In genomic region chr15:91422704-91423254, GRCh38 we compare ENCODE assay signal across 27 cellular contexts.
A peak's percentile ranks its signal among the peaks of the same experiment; 100 is the strongest.
DNase-seq lines count a peak whose midpoint lies in the region; ATAC-seq, FAIRE-seq and TF ChIP-seq lines count a peak whose summit lies in the region.
"Had no signal": no experiment of that assay in that cellular context is flagged by ENCODE, and none has a peak within 500 bp of the region (broad histone marks: within the 10 kb centered on the region; RNA-seq: fewer than 3 reads in every experiment).

No MANE protein-coding gene starts in this region.

- no peak overlapping the region for H2BK20ac ChIP-seq in H1 (ENCODE audit: low read length)

- peak; percentile 7 for DNase-seq in activated CD4-positive, alpha-beta T cell treated with anti-CD3 and anti-CD28 coated beads for 36 hours
- DNase-seq in activated CD4-positive, alpha-beta T cell treated with anti-CD3 and anti-CD28 coated beads for 48 hours, result no peak
- DNase-seq in CD4-positive, CD25-positive, alpha-beta regulatory T cell, result peak in 1 of 3 donors; percentile 31
- DNase-seq in NT2/D1 (ENCODE audit: low read depth, low spot score) (peak; percentile 66), H1 (ENCODE audit: low read depth in 1 of 2, low spot score in 2 of 2) (no peak), dorsolateral prefrontal cortex (no peak), DMS53 (lab: John Stamatoyannopoulos, UW) (no peak)
- DNase-seq: activated T-cell treated with anti-CD3 and anti-CD28 coated beads, Interleukin-2, amount 50 U/mL, for 1 hour; AML-193; amygdala; DMS79 treated with DMSO at 0.1 percent for 48 hours; Karpas-422; NCI-H1105; NCI-H2081 treated with DMSO at 0.1 percent for 48 hours; NCI-H446; nephron progenitor cell; PC-3; posterior cingulate gyrus; SHP77; SW 1271; trophoblast cell had no signal

- H3K27me3 ChIP-seq in CD4-positive, CD25-positive, alpha-beta regulatory T cell (ENCODE audit: control insufficient read depth, insufficient read depth, low read length), result no peaks in the 10 kb centered on the region
- no peaks in the 10 kb centered on the region for H3K27me3 ChIP-seq in NT2/D1 (ENCODE audit: insufficient read depth, insufficient read length)
- no peaks in the 10 kb centered on the region for H3K27me3 ChIP-seq in H1 (replicated peaks in 1 of 4; ENCODE audit: control insufficient read depth in 3 of 4, extremely low read depth in 1 of 4, insufficient read depth in 3 of 4, low read length in 3 of 4)
- peaks cover 0 to 6% (median 0%) of the 10 kb centered on the region in 45 donors for H3K27me3 ChIP-seq in dorsolateral prefrontal cortex

- no peaks in the 10 kb centered on the region for H3K9me3 ChIP-seq in CD4-positive, CD25-positive, alpha-beta regulatory T cell (ENCODE audit: control insufficient read depth in 2 of 2, low read length in 2 of 2)
- H3K9me3 ChIP-seq in NT2/D1 (ENCODE audit: insufficient read depth, low read length), result no peaks in the 10 kb centered on the region
- H3K9me3 ChIP-seq in H1 (ENCODE audit: insufficient read depth in 2 of 2, low read depth in 1 of 2, low read length in 1 of 2), result no peaks in the 10 kb centered on the region

- no peak overlapping the region for H2AFZ ChIP-seq in H1 (ENCODE audit: low read length)

- no peaks in the 10 kb centered on the region for H3K36me3 ChIP-seq in CD4-positive, CD25-positive, alpha-beta regulatory T cell (ENCODE audit: control insufficient read depth, insufficient read depth, low read length)
- H3K36me3 ChIP-seq in NT2/D1 (ENCODE audit: insufficient read depth, insufficient read length, low read length) (no peaks in the 10 kb centered on the region), H1 (ENCODE audit: control insufficient read depth in 2 of 4, insufficient read depth in 4 of 4, low read length in 3 of 4) (no peaks in the 10 kb centered on the region)

- TF ChIP-seq CTCF in H1 (IDR thresholded peaks at IDR 0.05; ENCODE audit: control extremely low read depth in 1 of 3, insufficient read depth in 1 of 3, low read depth in 1 of 3, low read length in 3 of 3) (no peak), dorsolateral prefrontal cortex (IDR thresholded peaks at IDR 0.05 in 54 of 56, conservative IDR thresholded peaks at IDR 0.05 in 2 of 56; ENCODE audit: low read depth in 1 of 56, partially characterized antibody in 56 of 56) (no peak)

- H2BK15ac ChIP-seq in H1 (ENCODE audit: low read length), result no peak overlapping the region

- no peak overlapping the region for H2BK120ac ChIP-seq in H1 (replicated peaks; ENCODE audit: low read depth, low read length)

- peaks cover 20% of the 10 kb centered on the region for H3K4me1 Mint-ChIP-seq in activated CD4-positive, alpha-beta T cell treated with anti-CD3 and anti-CD28 coated beads for 36 hours
- peaks cover 5 to 38% (median 29%) of the 10 kb centered on the region in 4 donors for H3K4me1 Mint-ChIP-seq in CD4-positive, CD25-positive, alpha-beta regulatory T cell
- H3K4me1 Mint-ChIP-seq: nephron progenitor cell had no signal

- no peak overlapping the region for H2AK5ac ChIP-seq in H1 (ENCODE audit: low read depth, low read length)

- TF ChIP-seq POLR2A in H1 (IDR thresholded peaks at IDR 0.05; ENCODE audit: control extremely low read depth in 1 of 2, low read depth in 2 of 2, low read length in 2 of 2), result no peak

- no peak overlapping the region for H2BK12ac ChIP-seq in H1 (ENCODE audit: low read depth, low read length)

- H3K4me3 ChIP-seq in CD4-positive, CD25-positive, alpha-beta regulatory T cell (ENCODE audit: low read depth, low read length), result peak overlapping the region; percentile 11
- no peak overlapping the region for H3K4me3 ChIP-seq in NT2/D1 (ENCODE audit: insufficient read length, low read depth)
- no peak overlapping the region for H3K4me3 ChIP-seq in H1 (ENCODE audit: extremely low read depth in 1 of 4, insufficient read depth in 2 of 4, low read depth in 3 of 4, low read length in 4 of 4)
- no peak overlapping the region for H3K4me3 ChIP-seq in dorsolateral prefrontal cortex

- H2BK5ac ChIP-seq in H1 (ENCODE audit: low read depth, low read length), result no peak overlapping the region; the same call in 1 of the 2 replicates

- ATAC-seq in activated CD4-positive, alpha-beta T cell treated with anti-CD3 and anti-CD28 coated beads for 36 hours, result peak; percentile 39
- ATAC-seq in CD4-positive, CD25-positive, alpha-beta regulatory T cell (ENCODE audit: low read depth in 2 of 2), result peak; percentile 71 to 75
- ATAC-seq in HG03571 (IDR thresholded peaks at IDR 0.05; ENCODE audit: unreplicated experiment), result no peak
- ATAC-seq: left lobe of liver, PC-3, sciatic nerve had no signal

- no peaks in the 10 kb centered on the region for H3K27me3 Mint-ChIP-seq in activated CD4-positive, alpha-beta T cell treated with anti-CD3 and anti-CD28 coated beads for 36 hours
- H3K27me3 Mint-ChIP-seq in CD4-positive, CD25-positive, alpha-beta regulatory T cell, result peaks cover 9% of the 10 kb centered on the region

- no peak for TF ChIP-seq EP300 in H1 (IDR thresholded peaks at IDR 0.05; ENCODE audit: borderline replicate concordance in 1 of 2, low read depth in 2 of 2, low read length in 2 of 2)

- intact Hi-C loops in activated CD4-positive, alpha-beta T cell treated with anti-CD3 and anti-CD28 coated beads for 36 hours (cut with DNase I, micrococcal nuclease), result no loop called here
- intact Hi-C loops in dorsolateral prefrontal cortex (cut with DNase I), result no loop called here

- no peaks in the 10 kb centered on the region for H3K79me2 ChIP-seq in H1 (ENCODE audit: control insufficient read depth in 1 of 2, insufficient read depth in 2 of 2, low read length in 2 of 2)

- FAIRE-seq in H1 (lab: Jason Lieb, UNC), result peak; percentile 50
- FAIRE-seq: bronchial epithelial cell, GM12891 had no signal

- no peak overlapping the region for H3K4ac ChIP-seq in H1 (replicated peaks; ENCODE audit: insufficient read length, low read depth, low read length)

- CTCF ChIA-PET in activated CD4-positive, alpha-beta T cell treated with anti-CD3 and anti-CD28 coated beads for 36 hours (lab: Charles Lee), result interaction anchor here (0.6 to 1.3 kb wide), 2 partner anchors 120 to 291 kb away, joined by 3 read pairs; no protein-coding TSS in a partner anchor
- CTCF ChIA-PET in H1 (lab: Charles Lee; ENCODE audit: partially characterized antibody), result interaction anchor here (0.6 kb wide), 1 partner anchor 182 kb away, joined by 3 read pairs; no protein-coding TSS in a partner anchor

- POLR2A ChIA-PET in activated CD4-positive, alpha-beta T cell treated with anti-CD3 and anti-CD28 coated beads for 36 hours (lab: Charles Lee), result no interaction called here
- POLR2A ChIA-PET in H1 (lab: Charles Lee; ENCODE audit: partially characterized antibody), result no interaction called here

- WGBS in H1 (ENCODE audit: extremely low coverage in 1 of 2, insufficient coverage in 1 of 2, insufficient read length in 1 of 2, insufficient replicate concordance in 2 of 2, low coverage in 1 of 2, low lambda C conversion rate in 2 of 2, missing lambda C conversion rate in 1 of 2), 2 experiments, result 40% methylated on average over 2 of the region's 2 CpGs; no CpG with 5 or more reads in 1 of the 2 experiments

- no peak overlapping the region for H3K23ac ChIP-seq in H1 (ENCODE audit: insufficient read length)

- H3K4me2 ChIP-seq in H1 (ENCODE audit: insufficient read depth in 1 of 2, low read depth in 2 of 2, low read length in 2 of 2), result no peak overlapping the region

- H3K18ac ChIP-seq in H1 (ENCODE audit: extremely low read depth, low read length), result no peak overlapping the region

- no peak overlapping the region for H3K14ac ChIP-seq in H1 (ENCODE audit: insufficient read length)

- no peak overlapping the region for H4K91ac ChIP-seq in H1 (replicated peaks; ENCODE audit: insufficient read length, low read length)

- H3K27ac ChIP-seq in CD4-positive, CD25-positive, alpha-beta regulatory T cell (ENCODE audit: insufficient read depth, low read length, poor library complexity, severe bottlenecking), result no peak overlapping the region
- H3K27ac ChIP-seq in H1 (ENCODE audit: low read depth, low read length) (no peak overlapping the region), dorsolateral prefrontal cortex (no peak overlapping the region)
- H3K27ac ChIP-seq: 22Rv1 had no signal

- no peak overlapping the region for H3K9ac ChIP-seq in NT2/D1 (ENCODE audit: insufficient read length, low read depth)
- H3K9ac ChIP-seq in H1 (replicated peaks in 1 of 4; ENCODE audit: extremely low read depth in 1 of 4, low read depth in 3 of 4, low read length in 3 of 4), result no peak overlapping the region

- TF ChIP-seq RAD21 in H1 (IDR thresholded peaks at IDR 0.05 in 1 of 2, conservative IDR thresholded peaks at IDR 0.05 in 1 of 2; ENCODE audit: low read depth in 2 of 2, low read length in 2 of 2), result 0 out of 4 replicates have a peak, but pooled peaks of 1 of the 2 experiments have one; percentile 2

- no peaks in the 10 kb centered on the region for H4K20me1 ChIP-seq in H1 (replicated peaks in 1 of 2; ENCODE audit: control insufficient read depth in 1 of 2, insufficient read depth in 2 of 2, low read length in 2 of 2)

- no peaks in the 10 kb centered on the region for H3K36me3 Mint-ChIP-seq in activated CD4-positive, alpha-beta T cell treated with anti-CD3 and anti-CD28 coated beads for 36 hours (ENCODE audit: low read depth)
- H3K36me3 Mint-ChIP-seq in CD4-positive, CD25-positive, alpha-beta regulatory T cell, result no peaks in the 10 kb centered on the region

- H4K5ac ChIP-seq in H1 (ENCODE audit: insufficient read length, low read depth, low read length), result no peak overlapping the region

- no peak overlapping the region for H3K4me3 Mint-ChIP-seq in activated CD4-positive, alpha-beta T cell treated with anti-CD3 and anti-CD28 coated beads for 36 hours
- peak overlapping the region in 2 of 4 donors; percentile 33 to 53 for H3K4me3 Mint-ChIP-seq in CD4-positive, CD25-positive, alpha-beta regulatory T cell
- H3K4me3 Mint-ChIP-seq: nephron progenitor cell had no signal

- H3K9me3 Mint-ChIP-seq in activated CD4-positive, alpha-beta T cell treated with anti-CD3 and anti-CD28 coated beads for 36 hours (ENCODE audit: low read depth), result peaks cover 2% of the 10 kb centered on the region
- peaks cover 0 to 5% (median 0%) of the 10 kb centered on the region in 7 donors for H3K9me3 Mint-ChIP-seq in CD4-positive, CD25-positive, alpha-beta regulatory T cell
- H3K9me3 Mint-ChIP-seq: nephron progenitor cell had no signal

- no peak overlapping the region for H4K8ac ChIP-seq in H1 (ENCODE audit: extremely low read depth, insufficient read depth, low read length)

- no peaks in the 10 kb centered on the region for H3K23me2 ChIP-seq in H1 (ENCODE audit: low read depth, low read length)

- H3K27ac Mint-ChIP-seq in activated CD4-positive, alpha-beta T cell treated with anti-CD3 and anti-CD28 coated beads for 36 hours, result no peak overlapping the region
- H3K27ac Mint-ChIP-seq in CD4-positive, CD25-positive, alpha-beta regulatory T cell, result peak overlapping the region; percentile 37 to 91 (median 85)

- no peak overlapping the region for H3K56ac ChIP-seq in H1 (replicated peaks; ENCODE audit: insufficient read length, low read depth, low read length)

- H3K4me1 ChIP-seq in CD4-positive, CD25-positive, alpha-beta regulatory T cell (ENCODE audit: control insufficient read depth, insufficient read depth, low read length, poor library complexity, severe bottlenecking), result peaks cover 9% of the 10 kb centered on the region
- H3K4me1 ChIP-seq in NT2/D1 (ENCODE audit: insufficient read depth, insufficient read length) (peaks cover 3% of the 10 kb centered on the region), H1 (replicated peaks in 1 of 4; ENCODE audit: control insufficient read depth in 3 of 4, insufficient read depth in 4 of 4, low read length in 3 of 4) (peaks cover 0 to 16% (median 8%) of the 10 kb centered on the region in 4 experiments)

- no peaks in the 10 kb centered on the region for H3K79me1 ChIP-seq in H1 (ENCODE audit: low read depth, low read length)

Comparison
In these comparisons a context has a peak if more than half of its experiments do, and no peak if none do; other contexts are left out.
1. DNase-seq: peak in activated CD4-positive, alpha-beta T cell treated with anti-CD3 and anti-CD28 coated beads for 36 hours (single experiment) and NT2/D1 (single experiment); none in activated CD4-positive, alpha-beta T cell treated with anti-CD3 and anti-CD28 coated beads for 48 hours (single experiment), H1 (0 of 2), dorsolateral prefrontal cortex (0 of 10) and DMS53 (single experiment).